In the genomic region with DNA sequence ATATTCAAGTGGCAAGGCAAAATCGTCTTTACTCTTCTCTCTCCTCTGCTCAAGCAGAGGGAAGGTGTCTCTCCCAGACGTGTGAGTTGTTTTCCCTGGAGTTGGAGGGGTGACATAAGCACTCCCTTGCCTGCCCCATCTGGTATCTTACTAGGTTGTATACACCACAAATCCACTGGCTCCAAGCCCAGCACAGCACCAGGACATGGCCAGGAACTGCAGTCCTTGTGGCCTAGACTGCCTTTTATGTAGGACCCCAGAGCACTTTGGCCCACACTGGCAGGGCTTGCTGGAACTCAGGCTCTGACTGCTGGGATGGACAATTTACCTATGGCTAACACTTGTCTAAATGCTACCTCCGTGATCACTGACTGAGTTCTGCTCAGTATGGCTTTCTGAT, we compare ENCODE assay signal across 11 cellular contexts.
"Had no signal": no experiment of that assay in that cellular context is flagged by ENCODE, and none has a peak within 500 bp of the region (broad histone marks: within the 10 kb centered on the region; RNA-seq: fewer than 3 reads in every experiment).

No MANE protein-coding gene starts in this region.

- H3K27ac Mint-ChIP-seq: activated naive CD4-positive, alpha-beta T cell treated with anti-CD3 and anti-CD28 coated beads, Interleukin-2, amount 50 U/mL, for 24 hours; stimulated activated memory B cell treated with anti-CD40 and anti-IgM and Interleukin-4, amounts not matched to agents 10 μg/mL and 1 μg/mL and 100 μg/mL, for 72 hours; T-helper 1 cell treated with Interleukin-12 subunit alpha and Interleukin-12 subunit beta and Interleukin-4 antibody, amounts not matched to agents 30 μg/mL and 1 μg/mL, for 36 hours had no signal

- DNase-seq: amniotic stem cell, brain microvascular endothelial cell, pancreas, retina, substantia nigra, trophoblast cell had no signal

- H3K4me1 Mint-ChIP-seq: activated naive CD4-positive, alpha-beta T cell treated with anti-CD3 and anti-CD28 coated beads, Interleukin-2, amount 50 U/mL, for 24 hours; neural crest cell; stimulated activated memory B cell treated with anti-CD40 and anti-IgM and Interleukin-4, amounts not matched to agents 10 μg/mL and 1 μg/mL and 100 μg/mL, for 72 hours had no signal

- H3K4me3 ChIP-seq: hepatocyte, pancreas had no signal

- H3K4me3 Mint-ChIP-seq: activated naive CD4-positive, alpha-beta T cell treated with anti-CD3 and anti-CD28 coated beads, Interleukin-2, amount 50 U/mL, for 24 hours; neural crest cell; stimulated activated memory B cell treated with anti-CD40 and anti-IgM and Interleukin-4, amounts not matched to agents 10 μg/mL and 1 μg/mL and 100 μg/mL, for 72 hours; T-helper 1 cell treated with Interleukin-12 subunit alpha and Interleukin-12 subunit beta and Interleukin-4 antibody, amounts not matched to agents 30 μg/mL and 1 μg/mL, for 36 hours had no signal

- H3K9me3 Mint-ChIP-seq: activated naive CD4-positive, alpha-beta T cell treated with anti-CD3 and anti-CD28 coated beads, Interleukin-2, amount 50 U/mL, for 24 hours; stimulated activated memory B cell treated with anti-CD40 and anti-IgM and Interleukin-4, amounts not matched to agents 10 μg/mL and 1 μg/mL and 100 μg/mL, for 72 hours had no signal

- ATAC-seq: pancreas; stimulated activated memory B cell treated with anti-CD40 and anti-IgM and Interleukin-4, amounts not matched to agents 10 μg/mL and 1 μg/mL and 100 μg/mL, for 72 hours had no signal

- H3K27me3 Mint-ChIP-seq: activated naive CD4-positive, alpha-beta T cell treated with anti-CD3 and anti-CD28 coated beads, Interleukin-2, amount 50 U/mL, for 24 hours; stimulated activated memory B cell treated with anti-CD40 and anti-IgM and Interleukin-4, amounts not matched to agents 10 μg/mL and 1 μg/mL and 100 μg/mL, for 72 hours had no signal
